In genomic region chr2:145416640-145417039, GRCh38 we compare ENCODE assay signal across 22 cellular contexts.
"Had no signal": no experiment of that assay in that cellular context is flagged by ENCODE, and none has a peak within 500 bp of the region (broad histone marks: within the 10 kb centered on the region; RNA-seq: fewer than 3 reads in every experiment).

No MANE protein-coding gene starts in this region.

- H3K27me3 ChIP-seq: heart left ventricle, neural progenitor cell, pancreas, stomach, transverse colon had no signal

- H3K4me3 ChIP-seq: heart left ventricle, lung, neural progenitor cell, pancreas, stomach, thoracic aorta, transverse colon had no signal

- ATAC-seq: heart left ventricle; left colon; left ventricle myocardium superior; natural killer cell treated with Interleukin-12 subunit alpha and Interleukin-12 subunit beta and Interleukin-15 and Interleukin-18, amount 100 ng/mL, for 72 hours; pancreas; right cardiac atrium had no signal

- H3K27ac ChIP-seq: heart left ventricle, neural progenitor cell, pancreas, stomach, thoracic aorta, transverse colon had no signal

- FAIRE-seq: pancreas, small intestine had no signal

- H3K4me1 ChIP-seq: pancreas, stomach, transverse colon had no signal

- H3K36me3 ChIP-seq: heart left ventricle, neural progenitor cell, pancreas, stomach, thoracic aorta, transverse colon had no signal

- H3K36me3 Mint-ChIP-seq: neural progenitor cell had no signal

- H3K27ac Mint-ChIP-seq: natural killer cell treated with Interleukin-12 subunit alpha and Interleukin-12 subunit beta and Interleukin-15 and Interleukin-18, amount 100 ng/mL, for 72 hours; neural progenitor cell; progenitor cell of endocrine pancreas had no signal

- H3K4me3 Mint-ChIP-seq: natural killer cell treated with Interleukin-12 subunit alpha and Interleukin-12 subunit beta and Interleukin-15 and Interleukin-18, amount 100 ng/mL, for 72 hours; neural progenitor cell had no signal

- DNase-seq: dermis blood vessel endothelial cell; foreskin melanocyte; heart left ventricle; hippocampal formation; left colon; left ventricle myocardium superior; mesenchymal stem cell; midbrain; nucleus accumbens; pancreas; right cardiac atrium; small intestine; stimulated activated CD4-positive, alpha-beta T cell treated with anti-CD3 and anti-CD28 coated beads, Interleukin-12 subunit alpha, Interleukin-12 subunit beta, amount 100 ng/mL, for 4 hours; stimulated activated naive CD4-positive, alpha-beta T cell; stomach; substantia nigra; transverse colon had no signal

- H3K4me2 ChIP-seq: neural progenitor cell had no signal

- H3K4me1 Mint-ChIP-seq: neural progenitor cell had no signal

- H3K9ac ChIP-seq: neural progenitor cell had no signal

- H3K27me3 Mint-ChIP-seq: progenitor cell of endocrine pancreas had no signal

- H2AFZ ChIP-seq: neural progenitor cell had no signal

- H3K9me3 ChIP-seq: pancreas, thoracic aorta had no signal
